Comparison of ENCODE assay signal across 8 cellular contexts in genomic region chr9:92963831-92964606, GRCh38. TPM values are rescaled to one million over a fixed set of nuclear protein-coding genes. Genes with fewer than 3 reads are reported as not detected.
DNase-seq lines count a peak whose midpoint lies in the region; ATAC-seq, FAIRE-seq and TF ChIP-seq lines count a peak whose summit lies in the region.

No MANE protein-coding gene starts in this region.

- peaks cover 0 to 8% (median 4%) of the 10 kb centered on the region in 4 donors for H3K9me3 ChIP-seq in stomach

- no peak for TF ChIP-seq EP300 in stomach (IDR thresholded peaks at IDR 0.05)

- DNase-seq in GM18507 (ENCODE audit: extremely low spot score, insufficient read length, low read depth) (peak; percentile 35), OCI-M1 (lab: John Stamatoyannopoulos, UW) (peak; percentile 84), activated gamma-delta T cell (lab: John Stamatoyannopoulos, UW) (peak; percentile 55), mesenteric fat pad (ENCODE audit: low spot score) (peak; percentile 89), stomach (peak; percentile 49), DMS53 (lab: John Stamatoyannopoulos, UW) (no peak), amniotic stem cell (lab: John Stamatoyannopoulos, UW) (no peak)

- peaks cover 0 to 13% (median 5%) of the 10 kb centered on the region in 4 donors for H3K4me1 ChIP-seq in stomach

- TF ChIP-seq CTCF in stomach (IDR thresholded peaks at IDR 0.05) = no peak

- FAIRE-seq in GM18507 (lab: Jason Lieb, UNC) = peak; percentile 99

- no peak for TF ChIP-seq POLR2A in stomach (IDR thresholded peaks at IDR 0.05)

- intact Hi-C loops in stomach (cut with DNase I; ENCODE audit: low total_unique reads) = no loop called here

- no peaks in the 10 kb centered on the region for H3K27me3 ChIP-seq in stomach

- peak; percentile 62 for ATAC-seq in HG02852 (IDR thresholded peaks at IDR 0.05; ENCODE audit: unreplicated experiment)

- H3K36me3 ChIP-seq in stomach = no peaks in the 10 kb centered on the region

- 60 to 76% (median 65%) methylated on average over 13 to 16 of the region's 16 CpGs for WGBS in stomach, 5 donors

- peak overlapping the region; percentile 34 to 45 (median 40) for H3K4me3 ChIP-seq in stomach

- H3K27ac ChIP-seq in stomach = peak overlapping the region; percentile 46 to 88 (median 75)

RNA-seq across cellular contexts. Expression of gene FGD3, which starts 16.7 kb away (rescaled TPM):
- total RNA-seq in mesenteric fat pad (9.8 TPM), stomach (1 to 10 TPM; 2.2 to 8.8 (median 5.4) TPM)
- polyA plus RNA-seq in stomach = 1 to 10 TPM; 1.7 to 2.3 (median 2.0) TPM

Comparison
In these comparisons a context has a peak if more than half of its experiments do, and no peak if none do; other contexts are left out.
1. DNase-seq: peak in GM18507 (single experiment), OCI-M1 (single experiment), activated gamma-delta T cell (single experiment), mesenteric fat pad (single experiment) and stomach (single experiment); none in DMS53 (single experiment) and amniotic stem cell (single experiment).